1 cellular context compared by ENCODE assay signal in the genomic region with DNA sequence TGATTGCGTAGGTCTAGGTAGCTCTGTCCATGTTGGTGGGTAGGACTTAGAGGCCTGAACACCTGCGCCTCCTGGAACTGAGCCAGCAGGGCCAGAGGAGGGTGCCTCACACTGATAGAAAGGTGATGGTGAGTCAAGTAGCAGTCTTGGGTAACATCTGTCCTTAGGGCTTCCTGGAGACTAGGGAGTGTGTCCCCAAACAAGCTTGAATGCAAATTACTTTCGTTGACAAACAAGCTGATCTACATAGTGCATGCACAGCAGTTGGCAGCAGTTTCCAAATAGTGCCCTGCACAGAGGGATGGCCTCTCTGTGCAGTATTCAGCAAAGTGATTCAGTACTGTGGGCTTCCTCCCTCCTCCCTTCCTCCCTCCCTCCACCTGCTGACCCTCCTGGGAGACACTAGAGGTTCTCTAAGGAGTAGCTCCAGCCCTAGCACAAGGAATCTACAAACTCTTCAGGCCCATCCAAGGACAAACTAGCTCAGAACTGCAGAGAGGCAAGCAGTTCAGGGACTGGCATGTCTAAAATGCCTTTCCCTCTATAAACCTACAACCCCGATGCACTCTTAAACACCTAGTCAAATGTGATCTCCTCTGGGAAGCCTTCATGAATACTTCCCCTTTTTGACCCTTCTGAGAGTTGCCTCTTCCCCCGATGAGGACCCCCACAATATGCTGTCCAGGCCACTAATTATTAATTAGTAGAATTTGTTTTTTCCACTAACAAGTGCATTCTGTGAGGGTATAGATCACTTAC.
TF ChIP-seq lines count a peak whose summit lies in the region.

No MANE protein-coding gene starts in this region.

TF ChIP-seq in HEK293, 187 proteins besides CTCF, POLR2A, EP300 and RAD21 (continued from another document):
- TF ChIP-seq, protein P1, sequence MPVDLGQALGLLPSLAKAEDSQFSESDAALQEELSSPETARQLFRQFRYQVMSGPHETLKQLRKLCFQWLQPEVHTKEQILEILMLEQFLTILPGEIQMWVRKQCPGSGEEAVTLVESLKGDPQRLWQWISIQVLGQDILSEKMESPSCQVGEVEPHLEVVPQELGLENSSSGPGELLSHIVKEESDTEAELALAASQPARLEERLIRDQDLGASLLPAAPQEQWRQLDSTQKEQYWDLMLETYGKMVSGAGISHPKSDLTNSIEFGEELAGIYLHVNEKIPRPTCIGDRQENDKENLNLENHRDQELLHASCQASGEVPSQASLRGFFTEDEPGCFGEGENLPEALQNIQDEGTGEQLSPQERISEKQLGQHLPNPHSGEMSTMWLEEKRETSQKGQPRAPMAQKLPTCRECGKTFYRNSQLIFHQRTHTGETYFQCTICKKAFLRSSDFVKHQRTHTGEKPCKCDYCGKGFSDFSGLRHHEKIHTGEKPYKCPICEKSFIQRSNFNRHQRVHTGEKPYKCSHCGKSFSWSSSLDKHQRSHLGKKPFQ (tag by site-specific recombination; IDR thresholded peaks at IDR 0.05), result no peak
- TF ChIP-seq, protein P2, sequence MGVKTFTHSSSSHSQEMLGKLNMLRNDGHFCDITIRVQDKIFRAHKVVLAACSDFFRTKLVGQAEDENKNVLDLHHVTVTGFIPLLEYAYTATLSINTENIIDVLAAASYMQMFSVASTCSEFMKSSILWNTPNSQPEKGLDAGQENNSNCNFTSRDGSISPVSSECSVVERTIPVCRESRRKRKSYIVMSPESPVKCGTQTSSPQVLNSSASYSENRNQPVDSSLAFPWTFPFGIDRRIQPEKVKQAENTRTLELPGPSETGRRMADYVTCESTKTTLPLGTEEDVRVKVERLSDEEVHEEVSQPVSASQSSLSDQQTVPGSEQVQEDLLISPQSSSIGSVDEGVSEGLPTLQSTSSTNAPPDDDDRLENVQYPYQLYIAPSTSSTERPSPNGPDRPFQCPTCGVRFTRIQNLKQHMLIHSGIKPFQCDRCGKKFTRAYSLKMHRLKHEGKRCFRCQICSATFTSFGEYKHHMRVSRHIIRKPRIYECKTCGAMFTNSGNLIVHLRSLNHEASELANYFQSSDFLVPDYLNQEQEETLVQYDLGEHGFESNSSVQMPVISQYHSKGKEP (tag by site-specific recombination; IDR thresholded peaks at IDR 0.05), result no peak
- TF ChIP-seq RBAK (tag by site-specific recombination; IDR thresholded peaks at IDR 0.05) (no peak), ZNF10 (tag by site-specific recombination; IDR thresholded peaks at IDR 0.05) (peak; percentile 49; the same call in 1 of the 2 replicates), ZNF585B (tag by site-specific recombination; IDR thresholded peaks at IDR 0.05) (no peak), YY2 (tag by site-specific recombination; IDR thresholded peaks at IDR 0.05) (no peak), ZNF791 (tag by site-specific recombination; IDR thresholded peaks at IDR 0.05) (no peak), ZNF155 (tag by site-specific recombination; IDR thresholded peaks at IDR 0.05) (no peak), ZIC2 (tag by site-specific recombination; IDR thresholded peaks at IDR 0.05) (no peak), PRDM1 (tag by site-specific recombination; IDR thresholded peaks at IDR 0.05) (peak; percentile 45; the same call in 1 of the 2 replicates), ZNF302 (tag by site-specific recombination; IDR thresholded peaks at IDR 0.05; ENCODE audit: low read depth) (no peak), ZNF624 (tag by site-specific recombination; IDR thresholded peaks at IDR 0.05) (no peak), SCRT1 (tag by site-specific recombination; IDR thresholded peaks at IDR 0.05; ENCODE audit: borderline replicate concordance) (no peak), ZBTB48 (tag by site-specific recombination; IDR thresholded peaks at IDR 0.05) (peak; percentile 35; the same call in 1 of the 2 replicates), ZNF785 (tag by site-specific recombination; IDR thresholded peaks at IDR 0.05) (no peak), ZNF571 (tag by site-specific recombination; IDR thresholded peaks at IDR 0.05) (no peak), SALL2 (tag by site-specific recombination; IDR thresholded peaks at IDR 0.05; ENCODE audit: borderline replicate concordance) (no peak), SCRT2 (tag by site-specific recombination; IDR thresholded peaks at IDR 0.05) (0 out of 2 replicates have a peak, but pooled peaks have one; percentile 32), ZNF292 (tag by site-specific recombination; IDR thresholded peaks at IDR 0.05; ENCODE audit: borderline replicate concordance, low read depth) (no peak), ZNF701 (tag by site-specific recombination; IDR thresholded peaks at IDR 0.05) (no peak), OVOL3 (tag by site-specific recombination; IDR thresholded peaks at IDR 0.05) (no peak)
- TF ChIP-seq, protein P3, sequence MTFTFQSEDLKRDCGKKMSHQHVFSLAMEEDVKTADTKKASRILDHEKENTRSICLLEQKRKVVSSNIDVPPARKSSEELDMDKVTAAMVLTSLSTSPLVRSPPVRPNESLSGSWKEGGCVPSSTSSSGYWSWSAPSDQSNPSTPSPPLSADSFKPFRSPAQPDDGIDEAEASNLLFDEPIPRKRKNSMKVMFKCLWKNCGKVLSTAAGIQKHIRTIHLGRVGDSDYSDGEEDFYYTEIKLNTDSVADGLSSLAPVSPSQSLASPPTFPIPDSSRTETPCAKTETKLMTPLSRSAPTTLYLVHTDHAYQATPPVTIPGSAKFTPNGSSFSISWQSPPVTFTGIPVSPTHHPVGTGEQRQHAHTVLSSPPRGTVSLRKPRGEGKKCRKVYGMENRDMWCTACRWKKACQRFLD (tag by site-specific recombination; IDR thresholded peaks at IDR 0.05), result no peak
- TF ChIP-seq, protein P4, sequence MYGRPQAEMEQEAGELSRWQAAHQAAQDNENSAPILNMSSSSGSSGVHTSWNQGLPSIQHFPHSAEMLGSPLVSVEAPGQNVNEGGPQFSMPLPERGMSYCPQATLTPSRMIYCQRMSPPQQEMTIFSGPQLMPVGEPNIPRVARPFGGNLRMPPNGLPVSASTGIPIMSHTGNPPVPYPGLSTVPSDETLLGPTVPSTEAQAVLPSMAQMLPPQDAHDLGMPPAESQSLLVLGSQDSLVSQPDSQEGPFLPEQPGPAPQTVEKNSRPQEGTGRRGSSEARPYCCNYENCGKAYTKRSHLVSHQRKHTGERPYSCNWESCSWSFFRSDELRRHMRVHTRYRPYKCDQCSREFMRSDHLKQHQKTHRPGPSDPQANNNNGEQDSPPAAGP (tag by site-specific recombination; IDR thresholded peaks at IDR 0.05), result peak; percentile 36; the same call in 1 of the 2 replicates
